ENCODE assay signal across 9 cellular contexts in the genomic region with DNA sequence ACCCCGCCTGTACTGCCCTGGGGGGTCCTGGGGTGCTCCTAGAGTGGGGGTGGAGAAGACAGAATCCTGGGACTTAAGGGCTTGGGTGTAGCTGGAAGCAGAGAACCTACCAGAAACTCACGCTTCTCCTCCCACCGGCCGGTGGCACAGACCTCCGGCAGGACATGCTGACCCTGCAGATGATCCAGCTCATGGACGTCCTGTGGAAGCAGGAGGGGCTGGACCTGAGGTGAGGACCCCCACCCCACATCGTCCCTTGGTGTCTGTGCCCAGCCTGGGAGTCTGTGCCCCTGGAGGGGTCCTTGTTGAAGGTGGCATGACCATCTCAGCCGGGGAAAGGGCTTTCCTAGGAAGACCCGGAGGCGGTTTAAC.
"Had no signal": no experiment of that assay in that cellular context is flagged by ENCODE, and none has a peak within 500 bp of the region (broad histone marks: within the 10 kb centered on the region; RNA-seq: fewer than 3 reads in every experiment).

No MANE protein-coding gene starts in this region.

- H3K4me3 ChIP-seq: cardiac muscle cell, lower lobe of right lung, thyroid gland had no signal

- H3K9me3 ChIP-seq: thyroid gland had no signal

- FAIRE-seq: endometrium, islet of Langerhans, urothelium cell line had no signal

- DNase-seq: lower lobe of right lung had no signal

- H3K36me3 ChIP-seq: cardiac muscle cell had no signal

- H3K27ac ChIP-seq: cardiac muscle cell, lower lobe of right lung, thyroid gland had no signal

- H3K27me3 Mint-ChIP-seq: stimulated activated memory B cell treated with anti-CD40 and anti-IgM and Interleukin-4, amounts not matched to agents 10 μg/mL and 1 μg/mL and 100 μg/mL, for 72 hours had no signal

- H3K4me1 ChIP-seq: thyroid gland had no signal

- H3K27ac Mint-ChIP-seq: mesothelial cell of epicardium; stimulated activated memory B cell treated with anti-CD40 and anti-IgM and Interleukin-4, amounts not matched to agents 10 μg/mL and 1 μg/mL and 100 μg/mL, for 72 hours had no signal

- H3K9me3 Mint-ChIP-seq: activated T-helper 1 cell treated with anti-CD3 and anti-CD28 coated beads, Interleukin-12 subunit alpha, Interleukin-12 subunit beta, Interleukin-2, Interleukin-4 antibody, amounts not matched to agents 30 ng/mL and 10 ng/mL and 1 ng/mL, durations not matched to agents 14 hours and 24 hours and 36 hours; stimulated activated memory B cell treated with anti-CD40 and anti-IgM and Interleukin-4, amounts not matched to agents 10 μg/mL and 1 μg/mL and 100 μg/mL, for 72 hours had no signal

- H3K27me3 ChIP-seq: cardiac muscle cell, thyroid gland had no signal

- H3K4me3 Mint-ChIP-seq: activated T-helper 1 cell treated with anti-CD3 and anti-CD28 coated beads, Interleukin-12 subunit alpha, Interleukin-12 subunit beta, Interleukin-2, Interleukin-4 antibody, amounts not matched to agents 30 ng/mL and 10 ng/mL and 1 ng/mL, durations not matched to agents 14 hours and 24 hours and 36 hours; mesothelial cell of epicardium; stimulated activated memory B cell treated with anti-CD40 and anti-IgM and Interleukin-4, amounts not matched to agents 10 μg/mL and 1 μg/mL and 100 μg/mL, for 72 hours had no signal
